In the genomic region with DNA sequence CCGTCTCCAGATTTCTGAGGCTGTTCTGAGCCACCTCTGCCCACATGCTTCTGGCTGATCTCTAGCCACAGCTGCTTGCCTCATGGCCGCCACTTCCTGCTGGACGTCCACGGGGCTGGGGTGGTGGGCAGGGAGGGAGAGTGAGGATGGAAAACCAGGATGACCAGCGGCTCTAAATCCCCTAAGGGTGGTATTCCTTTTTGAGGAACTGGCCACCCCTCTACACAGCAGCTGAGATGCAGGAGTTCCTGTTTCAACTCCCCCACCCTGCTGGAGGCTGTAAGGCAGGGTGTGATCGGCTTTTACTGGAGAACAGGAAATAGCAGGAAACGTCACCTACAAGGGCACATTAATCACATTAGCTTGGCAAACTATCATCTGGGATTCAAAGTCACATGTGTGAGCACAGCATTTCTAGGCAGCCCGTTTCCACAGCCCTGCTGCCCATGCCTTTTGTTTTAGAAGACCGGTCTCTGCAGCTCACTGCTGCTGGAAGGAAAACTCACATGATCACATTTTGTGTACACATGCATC, we compare ENCODE assay signal across 8 cellular contexts.
DNase-seq lines count a peak whose midpoint lies in the region; ATAC-seq and TF ChIP-seq lines count a peak whose summit lies in the region.

No MANE protein-coding gene starts in this region.

- no peaks in the 10 kb centered on the region for H3K79me1 ChIP-seq in mesenchymal stem cell (replicated peaks; ENCODE audit: low read length, poor library complexity, severe bottlenecking)

- H2BK15ac ChIP-seq in mesenchymal stem cell (ENCODE audit: low read depth, poor library complexity, severe bottlenecking): peak overlapping the region; percentile 85

- H3K4me3 Mint-ChIP-seq in chondrocyte (ENCODE audit: unreplicated experiment): peak overlapping the region; percentile 11
- H3K4me3 Mint-ChIP-seq in activated T-cell treated with anti-CD3 and anti-CD28 coated beads, Interleukin-2, amount 50 U/mL, for 24 hours: no peak overlapping the region

- H3K23ac ChIP-seq in mesenchymal stem cell (ENCODE audit: low read length in 2 of 2): no peak overlapping the region

- H3K36me3 ChIP-seq in mesenchymal stem cell (ENCODE audit: control insufficient read depth in 1 of 2, insufficient read depth in 2 of 2, low read depth in 1 of 2, low read length in 2 of 2): no peaks in the 10 kb centered on the region

- no peak overlapping the region for H3K4me2 ChIP-seq in mesenchymal stem cell (ENCODE audit: low read length, poor library complexity, severe bottlenecking)

- H3K14ac ChIP-seq in mesenchymal stem cell (ENCODE audit: low read length in 2 of 2): peak overlapping the region in 1 of 2 experiments; percentile 3

- no peaks in the 10 kb centered on the region for H3K27me3 ChIP-seq in mesenchymal stem cell (ENCODE audit: control insufficient read depth in 1 of 2, insufficient read depth in 1 of 2, low read length in 2 of 2)

- peak; percentile 18 for TF ChIP-seq CTCF in chondrocyte (IDR thresholded peaks at IDR 0.05)

- H4K91ac ChIP-seq in mesenchymal stem cell (ENCODE audit: low read length): peak overlapping the region; percentile 98

- peaks cover 72% of the 10 kb centered on the region for H3K4me1 Mint-ChIP-seq in chondrocyte (ENCODE audit: low read depth)
- no peaks in the 10 kb centered on the region for H3K4me1 Mint-ChIP-seq in activated T-cell treated with anti-CD3 and anti-CD28 coated beads, Interleukin-2, amount 50 U/mL, for 24 hours (ENCODE audit: low read depth)

- no peak overlapping the region for H2BK5ac ChIP-seq in mesenchymal stem cell (ENCODE audit: low read depth, low read length, poor library complexity, severe bottlenecking)

- H3K36me3 Mint-ChIP-seq in chondrocyte (ENCODE audit: low read depth): peaks cover 2% of the 10 kb centered on the region
- no peaks in the 10 kb centered on the region for H3K36me3 Mint-ChIP-seq in activated T-cell treated with anti-CD3 and anti-CD28 coated beads, Interleukin-2, amount 50 U/mL, for 24 hours (ENCODE audit: low read depth)

- H4K8ac ChIP-seq in mesenchymal stem cell (ENCODE audit: low read length): peak overlapping the region; percentile 97

- 42% methylated on average over 9 of the region's 9 CpGs for WGBS in mesenchymal stem cell

- no peak overlapping the region for H2AK5ac ChIP-seq in mesenchymal stem cell (ENCODE audit: low read length, severe bottlenecking)

- H3K4me1 ChIP-seq in mesenchymal stem cell (ENCODE audit: control insufficient read depth, insufficient read depth, low read depth, low read length): peaks cover 8% of the 10 kb centered on the region

- H2BK120ac ChIP-seq in mesenchymal stem cell (ENCODE audit: low read depth, low read length): peak overlapping the region; percentile 97

- no peak for ATAC-seq in GM21717 (IDR thresholded peaks at IDR 0.05; ENCODE audit: unreplicated experiment)
- ATAC-seq in GM19023 (IDR thresholded peaks at IDR 0.05; ENCODE audit: unreplicated experiment): no peak

- peaks cover 14% of the 10 kb centered on the region for H3K9me3 Mint-ChIP-seq in chondrocyte (ENCODE audit: low read depth)
- peaks cover 16% of the 10 kb centered on the region for H3K9me3 Mint-ChIP-seq in activated T-cell treated with anti-CD3 and anti-CD28 coated beads, Interleukin-2, amount 50 U/mL, for 24 hours

- peak overlapping the region; percentile 61 to 90 for H3K18ac ChIP-seq in mesenchymal stem cell (ENCODE audit: low read depth in 1 of 2, low read length in 2 of 2)

- peak overlapping the region; percentile 19 for H2AFZ ChIP-seq in mesenchymal stem cell (ENCODE audit: low read depth, low read length)

- peaks cover 3% of the 10 kb centered on the region for H3K9me3 ChIP-seq in mesenchymal stem cell (ENCODE audit: control insufficient read depth, low read length)

- no peak overlapping the region for H3K27ac ChIP-seq in mesenchymal stem cell (ENCODE audit: low read length, poor library complexity, severe bottlenecking)

- H3K4me3 ChIP-seq in mesenchymal stem cell (ENCODE audit: insufficient read depth in 1 of 2, low read depth in 1 of 2, low read length in 2 of 2): no peak overlapping the region

- H3K27ac Mint-ChIP-seq in chondrocyte (ENCODE audit: unreplicated experiment): peak overlapping the region; percentile 84
- H3K27ac Mint-ChIP-seq in activated T-cell treated with anti-CD3 and anti-CD28 coated beads, Interleukin-2, amount 50 U/mL, for 24 hours: no peak overlapping the region

- H3K27me3 Mint-ChIP-seq in chondrocyte (ENCODE audit: low read depth): no peaks in the 10 kb centered on the region
- peaks cover 26% of the 10 kb centered on the region for H3K27me3 Mint-ChIP-seq in activated T-cell treated with anti-CD3 and anti-CD28 coated beads, Interleukin-2, amount 50 U/mL, for 24 hours

- DNase-seq in AML-193 (lab: John Stamatoyannopoulos, UW) (peak; percentile 45 to 60), NCI-H2081 treated with DMSO at 0.1 percent for 48 hours (lab: John Stamatoyannopoulos, UW) (peak; percentile 60), chondrocyte (ENCODE audit: low spot score) (no peak), mesenchymal stem cell (peak; percentile 82), dedifferentiated amniotic fluid mesenchymal stem cell (ENCODE audit: extremely low spot score) (no peak)
- no peak for DNase-seq in activated T-cell treated with anti-CD3 and anti-CD28 coated beads, Interleukin-2, amount 50 U/mL, for 24 hours

- H2BK12ac ChIP-seq in mesenchymal stem cell (ENCODE audit: low read length in 2 of 2): peak overlapping the region; percentile 55 to 95

- H3K9ac ChIP-seq in mesenchymal stem cell (ENCODE audit: low read length): peak overlapping the region; percentile 77

- H3K4ac ChIP-seq in mesenchymal stem cell (ENCODE audit: low read depth in 1 of 2, low read length in 2 of 2): peak overlapping the region; percentile 26 to 76

Comparison
In these comparisons a context has a peak if more than half of its experiments do, and no peak if none do; other contexts are left out.
1. DNase-seq: peak in AML-193 (2 of 2), NCI-H2081 treated with DMSO at 0.1 percent for 48 hours (single experiment) and mesenchymal stem cell (single experiment); none in chondrocyte (single experiment), dedifferentiated amniotic fluid mesenchymal stem cell (single experiment) and activated T-cell treated with anti-CD3 and anti-CD28 coated beads, Interleukin-2, amount 50 U/mL, for 24 hours (single experiment).